ENCODE assay signal across 19 cellular contexts in the genomic region with DNA sequence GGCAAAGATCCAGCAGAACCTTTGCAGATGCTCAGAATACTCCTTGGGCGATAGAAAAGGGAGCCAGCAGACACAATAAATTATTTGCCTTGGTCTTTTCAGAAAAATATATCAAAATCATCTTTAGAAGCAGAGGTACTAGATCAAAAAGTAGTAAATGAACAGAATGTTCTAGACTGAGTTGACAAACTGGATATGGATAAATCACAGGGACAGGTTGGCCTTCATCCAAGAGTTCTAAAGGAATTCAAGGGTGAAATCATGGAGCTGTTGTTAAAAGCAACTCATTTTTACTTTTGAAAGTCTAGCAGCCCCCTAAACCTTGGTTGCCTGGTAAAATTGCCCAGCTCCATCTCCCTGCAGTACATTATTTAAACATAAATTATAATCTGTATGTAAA.
DNase-seq lines count a peak whose midpoint lies in the region; ATAC-seq, FAIRE-seq and TF ChIP-seq lines count a peak whose summit lies in the region.
"Had no signal": no experiment of that assay in that cellular context is flagged by ENCODE, and none has a peak within 500 bp of the region (broad histone marks: within the 10 kb centered on the region; RNA-seq: fewer than 3 reads in every experiment).

No MANE protein-coding gene starts in this region.

- H3K9me3 ChIP-seq in uterus, result no peaks in the 10 kb centered on the region
- H3K9me3 ChIP-seq: right lobe of liver had no signal

- H3K27me3 Mint-ChIP-seq in HFFc6 (ENCODE audit: insufficient read depth), result peaks cover 14% of the 10 kb centered on the region
- peaks cover 4 to 17% of the 10 kb centered on the region in 2 donors for H3K27me3 Mint-ChIP-seq in effector memory CD8-positive, alpha-beta T cell
- H3K27me3 Mint-ChIP-seq: central memory CD8-positive, alpha-beta T cell had no signal

- intact Hi-C loops in uterus (cut with DNase I; ENCODE audit: low total_unique reads), result no loop called here

- peak overlapping the region; percentile 23 to 42 for H3K27ac ChIP-seq in uterus
- H3K27ac ChIP-seq: right lobe of liver had no signal

- no peaks in the 10 kb centered on the region for H3K4me1 ChIP-seq in uterus

- FAIRE-seq in RCC 7860 (lab: Jason Lieb, UNC) (peak; percentile 11), bronchial epithelial cell (lab: Jason Lieb, UNC) (no peak)
- FAIRE-seq: GM12891 had no signal

- H3K27me3 ChIP-seq in bronchial epithelial cell (ENCODE audit: control insufficient read depth, insufficient read depth, low read length) (no peaks in the 10 kb centered on the region), kidney epithelial cell (ENCODE audit: control insufficient read depth, insufficient read depth, low read length) (no peaks in the 10 kb centered on the region), uterus (no peaks in the 10 kb centered on the region)
- H3K27me3 ChIP-seq: right lobe of liver had no signal

- H3K36me3 Mint-ChIP-seq in HFFc6 (ENCODE audit: low read depth), result no peaks in the 10 kb centered on the region
- H3K36me3 Mint-ChIP-seq in effector memory CD8-positive, alpha-beta T cell (ENCODE audit: insufficient read depth), result no peaks in the 10 kb centered on the region
- H3K36me3 Mint-ChIP-seq: activated naive CD8-positive, alpha-beta T cell treated with anti-CD3 and anti-CD28 coated beads, Interleukin-2, amount 10 ng/mL, durations not matched to agents 7 days and 5 days had no signal

- no peaks in the 10 kb centered on the region for H3K9me3 Mint-ChIP-seq in HFFc6
- H3K9me3 Mint-ChIP-seq in effector memory CD8-positive, alpha-beta T cell, result no peaks in the 10 kb centered on the region
- H3K9me3 Mint-ChIP-seq: activated naive CD8-positive, alpha-beta T cell treated with anti-CD3 and anti-CD28 coated beads, Interleukin-2, amount 10 ng/mL, durations not matched to agents 7 days and 5 days had no signal

- ATAC-seq in effector memory CD8-positive, alpha-beta T cell (replicated peaks), result no peak
- ATAC-seq: left ventricle myocardium superior, right lobe of liver had no signal

- peaks cover 18% of the 10 kb centered on the region for H3K4me1 Mint-ChIP-seq in HFFc6 (ENCODE audit: low read depth)
- H3K4me1 Mint-ChIP-seq in effector memory CD8-positive, alpha-beta T cell (ENCODE audit: low read depth in 2 of 2), result no peaks in the 10 kb centered on the region
- H3K4me1 Mint-ChIP-seq: activated naive CD8-positive, alpha-beta T cell treated with anti-CD3 and anti-CD28 coated beads, Interleukin-2, amount 10 ng/mL, durations not matched to agents 7 days and 5 days; central memory CD8-positive, alpha-beta T cell had no signal

- H3K36me3 ChIP-seq in bronchial epithelial cell (ENCODE audit: control insufficient read depth, insufficient read depth, low read length) (no peaks in the 10 kb centered on the region), kidney epithelial cell (ENCODE audit: control insufficient read depth, insufficient read depth, low read length) (no peaks in the 10 kb centered on the region), uterus (no peaks in the 10 kb centered on the region)
- H3K36me3 ChIP-seq: right lobe of liver had no signal

- H3K4me3 Mint-ChIP-seq in HFFc6, result no peak overlapping the region
- no peak overlapping the region for H3K4me3 Mint-ChIP-seq in effector memory CD8-positive, alpha-beta T cell
- H3K4me3 Mint-ChIP-seq: activated naive CD8-positive, alpha-beta T cell treated with anti-CD3 and anti-CD28 coated beads, Interleukin-2, amount 10 ng/mL, durations not matched to agents 7 days and 5 days; central memory CD8-positive, alpha-beta T cell had no signal

- TF ChIP-seq CTCF in bronchial epithelial cell (IDR thresholded peaks at IDR 0.05; ENCODE audit: insufficient read depth, low read length, severe bottlenecking) (no peak), kidney epithelial cell (IDR thresholded peaks at IDR 0.05; ENCODE audit: insufficient read depth, low read length, poor library complexity, severe bottlenecking) (no peak), uterus (IDR thresholded peaks at IDR 0.05) (no peak), HFFc6 (IDR thresholded peaks at IDR 0.05) (no peak)

- H3K27ac Mint-ChIP-seq in HFFc6, result no peak overlapping the region
- H3K27ac Mint-ChIP-seq in effector memory CD8-positive, alpha-beta T cell, result no peak overlapping the region
- H3K27ac Mint-ChIP-seq: activated naive CD8-positive, alpha-beta T cell treated with anti-CD3 and anti-CD28 coated beads, Interleukin-2, amount 10 ng/mL, durations not matched to agents 7 days and 5 days had no signal

- TF ChIP-seq POLR2A in uterus (IDR thresholded peaks at IDR 0.05), result no peak

- DNase-seq in RCC 7860 (ENCODE audit: low spot score), result no peak
- DNase-seq in bronchial epithelial cell (ENCODE audit: low read depth), result peak; percentile 46
- peak; percentile 25 for DNase-seq in kidney epithelial cell (ENCODE audit: low read depth)
- DNase-seq in uterus, result peak in 1 of 2 donors; percentile 57
- no peak for DNase-seq in HFFc6
- DNase-seq in effector memory CD8-positive, alpha-beta T cell, result no peak
- no peak for DNase-seq in germinal center (ENCODE audit: low spot score)
- DNase-seq: activated CD4-positive, alpha-beta T cell treated with anti-CD3 and anti-CD28 coated beads for 1 hour; activated naive CD8-positive, alpha-beta T cell treated with anti-CD3 and anti-CD28 coated beads, Interleukin-2, amount 10 ng/mL, durations not matched to agents 7 days and 5 days; Calu3; effector memory CD4-positive, alpha-beta T cell; foreskin melanocyte; left ventricle myocardium superior; NCI-H2107; NCI-H526; right lobe of liver; SIG-M5 had no signal

- H3K4me3 ChIP-seq in bronchial epithelial cell (ENCODE audit: low read depth, low read length), result no peak overlapping the region
- no peak overlapping the region for H3K4me3 ChIP-seq in kidney epithelial cell (ENCODE audit: low read depth, low read length)
- no peak overlapping the region for H3K4me3 ChIP-seq in uterus
- H3K4me3 ChIP-seq: right lobe of liver had no signal

Comparison
In these comparisons a context has a peak if more than half of its experiments do, and no peak if none do; other contexts are left out.
1. DNase-seq: peak in bronchial epithelial cell (single experiment) and kidney epithelial cell (single experiment); none in RCC 7860 (single experiment), HFFc6 (single experiment), effector memory CD8-positive, alpha-beta T cell (0 of 3) and germinal center (single experiment).